Comparison of ENCODE assay signal across 1 cellular context in genomic region chr19:50406156-50406820, GRCh38.
TF ChIP-seq lines count a peak whose summit lies in the region.

No MANE protein-coding gene starts in this region.

TF ChIP-seq in HepG2, 621 proteins besides CTCF, POLR2A, EP300 and RAD21:
- TF ChIP-seq AGO2 (optimal IDR thresholded peaks at IDR 0.05; ENCODE audit: low read depth, low read length) = peak; percentile 45
- no peak for TF ChIP-seq FOXA1 (IDR thresholded peaks at IDR 0.05)
- no peak for TF ChIP-seq FOXA1 (CRISPR knock-in tag; IDR thresholded peaks at IDR 0.05)
- no peak for TF ChIP-seq NFKB2 (CRISPR knock-in tag; IDR thresholded peaks at IDR 0.05; ENCODE audit: borderline replicate concordance)
- TF ChIP-seq NR2C2 (CRISPR knock-in tag; IDR thresholded peaks at IDR 0.05; ENCODE audit: borderline replicate concordance) = peak; percentile 62; the same call in 1 of the 2 replicates
- no peak for TF ChIP-seq TBP (CRISPR knock-in tag; IDR thresholded peaks at IDR 0.05)
- TF ChIP-seq NR2F6 (IDR thresholded peaks at IDR 0.05) = 0 out of 2 replicates have a peak, but pooled peaks have one; percentile 29
- no peak for TF ChIP-seq NR2F6 (CRISPR knock-in tag; IDR thresholded peaks at IDR 0.05)
- TF ChIP-seq RXRB (CRISPR knock-in tag; IDR thresholded peaks at IDR 0.05; ENCODE audit: borderline replicate concordance) = no peak
- TF ChIP-seq, protein P1, sequence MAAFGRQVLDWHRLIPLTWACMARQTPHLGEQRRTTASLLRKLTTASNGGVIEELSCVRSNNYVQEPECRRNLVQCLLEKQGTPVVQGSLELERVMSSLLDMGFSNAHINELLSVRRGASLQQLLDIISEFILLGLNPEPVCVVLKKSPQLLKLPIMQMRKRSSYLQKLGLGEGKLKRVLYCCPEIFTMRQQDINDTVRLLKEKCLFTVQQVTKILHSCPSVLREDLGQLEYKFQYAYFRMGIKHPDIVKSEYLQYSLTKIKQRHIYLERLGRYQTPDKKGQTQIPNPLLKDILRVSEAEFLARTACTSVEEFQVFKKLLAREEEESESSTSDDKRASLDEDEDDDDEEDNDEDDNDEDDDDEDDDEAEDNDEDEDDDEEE (CRISPR knock-in tag; IDR thresholded peaks at IDR 0.05) = no peak
- TF ChIP-seq SPEN (CRISPR knock-in tag; IDR thresholded peaks at IDR 0.05; ENCODE audit: low read depth) = no peak
- no peak for TF ChIP-seq RNF2 (conservative IDR thresholded peaks at IDR 0.05; ENCODE audit: low read depth)
